ENCODE assay signal across 1 cellular context in genomic region chr20:50874758-50875665, GRCh38.
TF ChIP-seq lines count a peak whose summit lies in the region.

No MANE protein-coding gene starts in this region.

TF ChIP-seq in HepG2, 621 proteins besides CTCF, POLR2A, EP300 and RAD21:
- TF ChIP-seq RNF219 (CRISPR knock-in tag; IDR thresholded peaks at IDR 0.05) (no peak), FOXO4 (CRISPR knock-in tag; conservative IDR thresholded peaks at IDR 0.05) (0 out of 2 replicates have a peak, but pooled peaks have one; percentile 28), NFRKB (IDR thresholded peaks at IDR 0.05) (no peak), ZNF446 (CRISPR knock-in tag; IDR thresholded peaks at IDR 0.05) (0 out of 2 replicates have a peak, but pooled peaks have one; percentile 48)
